Comparison of ENCODE assay signal across 5 cellular contexts in genomic region chr15:54373332-54373731, GRCh38.
"Had no signal": no experiment of that assay in that cellular context is flagged by ENCODE, and none has a peak within 500 bp of the region (broad histone marks: within the 10 kb centered on the region; RNA-seq: fewer than 3 reads in every experiment).

No MANE protein-coding gene starts in this region.

- DNase-seq: H9, HCEC 1CT had no signal

- H3K4me2 ChIP-seq: GM23338 had no signal

- H3K27ac ChIP-seq: HL-60 had no signal

- H3K4me3 ChIP-seq: GM23338 had no signal

- ATAC-seq: GM23338, HepG2 had no signal
